Comparison of ENCODE assay signal across 8 cellular contexts in genomic region chr20:13638496-13639477, GRCh38. TPM values are rescaled to one million over a fixed set of nuclear protein-coding genes. Genes with fewer than 3 reads are reported as not detected.
A peak's percentile ranks its signal among the peaks of the same experiment; 100 is the strongest.
DNase-seq lines count a peak whose midpoint lies in the region; ATAC-seq, FAIRE-seq and TF ChIP-seq lines count a peak whose summit lies in the region.

Gene TASP1 (minus strand): TSS chr20:13638932. CDS start chr20:13630078, 8,854 bp downstream.

- H3K18ac ChIP-seq in H1 (ENCODE audit: extremely low read depth, low read length) (peak within 1 kb of the TSS; percentile 34; the same call in 1 of the 2 replicates), mesenchymal stem cell (ENCODE audit: low read depth in 1 of 2, low read length in 2 of 2) (peak within 1 kb of the TSS; percentile 67 to 80)

- TF ChIP-seq POLR2A in H1 (IDR thresholded peaks at IDR 0.05; ENCODE audit: control extremely low read depth in 1 of 2, low read depth in 2 of 2, low read length in 2 of 2): no peak

- H2BK120ac ChIP-seq in H1 (replicated peaks; ENCODE audit: low read depth, low read length) (no peak within 1 kb of the TSS), mesenchymal stem cell (ENCODE audit: low read depth, low read length) (no peak within 1 kb of the TSS)

- peaks cover 0 to 40% of the 10 kb centered on the region in 2 experiments; a peak in 3 of 4 replicates for H3K79me2 ChIP-seq in H1 (ENCODE audit: control insufficient read depth in 1 of 2, insufficient read depth in 2 of 2, low read length in 2 of 2)

- H3K4me1 ChIP-seq in H1 (replicated peaks in 1 of 4; ENCODE audit: control insufficient read depth in 3 of 4, insufficient read depth in 4 of 4, low read length in 3 of 4): peaks cover 0 to 4% (median 2%) of the 10 kb centered on the region in 4 experiments; a peak in 3 of 7 replicates
- no peaks in the 10 kb centered on the region for H3K4me1 ChIP-seq in mesenchymal stem cell (ENCODE audit: control insufficient read depth, insufficient read depth, low read depth, low read length)

- no peaks in the 10 kb centered on the region for H3K79me1 ChIP-seq in H1 (ENCODE audit: low read depth, low read length)
- H3K79me1 ChIP-seq in mesenchymal stem cell (replicated peaks; ENCODE audit: low read length, poor library complexity, severe bottlenecking): peaks cover 5% of the 10 kb centered on the region

- TF ChIP-seq EP300 in H1 (IDR thresholded peaks at IDR 0.05; ENCODE audit: borderline replicate concordance in 1 of 2, low read depth in 2 of 2, low read length in 2 of 2): no peak

- H3K4me3 ChIP-seq in H1 (ENCODE audit: extremely low read depth in 1 of 4, insufficient read depth in 2 of 4, low read depth in 3 of 4, low read length in 4 of 4) (peak within 1 kb of the TSS; percentile 61 to 99 (median 98)), mesenchymal stem cell (ENCODE audit: insufficient read depth in 1 of 2, low read depth in 1 of 2, low read length in 2 of 2) (peak within 1 kb of the TSS; percentile 94 to 100)

- H3K14ac ChIP-seq in H1 (ENCODE audit: insufficient read length): no peak within 1 kb of the TSS
- H3K14ac ChIP-seq in mesenchymal stem cell (ENCODE audit: low read length in 2 of 2): peak within 1 kb of the TSS in 1 of 2 experiments; percentile 8

- CTCF ChIA-PET in H1 (lab: Charles Lee; ENCODE audit: partially characterized antibody): interaction anchor here (1.9 kb wide), 1 partner anchor 28 kb away, joined by 9 read pairs; no protein-coding TSS in a partner anchor

- H4K5ac ChIP-seq in H1 (ENCODE audit: insufficient read length, low read depth, low read length): peak within 1 kb of the TSS; percentile 71

- H2BK12ac ChIP-seq in H1 (ENCODE audit: low read depth, low read length) (no peak within 1 kb of the TSS; the same call in 1 of the 2 replicates), mesenchymal stem cell (ENCODE audit: low read length in 2 of 2) (no peak within 1 kb of the TSS)

- H3K27ac ChIP-seq in H1 (ENCODE audit: low read depth, low read length) (peak within 1 kb of the TSS; percentile 21; the same call in 1 of the 2 replicates), mesenchymal stem cell (ENCODE audit: low read length, poor library complexity, severe bottlenecking) (peak within 1 kb of the TSS; percentile 5)

- peak; percentile 100 for ATAC-seq in GM19468 (IDR thresholded peaks at IDR 0.05; ENCODE audit: extremely low read depth, unreplicated experiment)

- H4K91ac ChIP-seq in H1 (replicated peaks; ENCODE audit: insufficient read length, low read length) (no peak within 1 kb of the TSS), mesenchymal stem cell (ENCODE audit: low read length) (peak within 1 kb of the TSS; percentile 6)

- H3K23me2 ChIP-seq in H1 (ENCODE audit: low read depth, low read length): peaks cover 4% of the 10 kb centered on the region

- peak; percentile 52 for FAIRE-seq in H1 (lab: Jason Lieb, UNC)

- H3K27me3 ChIP-seq in H1 (replicated peaks in 1 of 4; ENCODE audit: control insufficient read depth in 3 of 4, extremely low read depth in 1 of 4, insufficient read depth in 3 of 4, low read length in 3 of 4): no peaks in the 10 kb centered on the region
- H3K27me3 ChIP-seq in mesenchymal stem cell (ENCODE audit: control insufficient read depth in 1 of 2, insufficient read depth in 1 of 2, low read length in 2 of 2): peaks cover 4 to 17% of the 10 kb centered on the region in 2 experiments

- POLR2A ChIA-PET in H1 (lab: Charles Lee; ENCODE audit: partially characterized antibody): interaction anchor here (1.3 kb wide), 1 partner anchor 11 kb away, joined by 3 read pairs; no protein-coding TSS in a partner anchor

- no peak within 1 kb of the TSS for H3K4ac ChIP-seq in H1 (replicated peaks; ENCODE audit: insufficient read length, low read depth, low read length)
- peak within 1 kb of the TSS in 1 of 2 experiments; percentile 75 for H3K4ac ChIP-seq in mesenchymal stem cell (ENCODE audit: low read depth in 1 of 2, low read length in 2 of 2)

- H2AK5ac ChIP-seq in H1 (ENCODE audit: low read depth, low read length): no peak within 1 kb of the TSS
- H2AK5ac ChIP-seq in mesenchymal stem cell (ENCODE audit: low read length, severe bottlenecking): no peak within 1 kb of the TSS

- 8% methylated on average over 37 of the region's 59 CpGs; no CpG with 5 or more reads in 1 of the 2 experiments for whole genome bisulfite sequencing in H1 (ENCODE audit: extremely low coverage in 1 of 2, insufficient coverage in 1 of 2, insufficient read length in 1 of 2, insufficient replicate concordance in 2 of 2, low coverage in 1 of 2, low lambda C conversion rate in 2 of 2, missing lambda C conversion rate in 1 of 2), 2 experiments
- WGBS in mesenchymal stem cell: under 1% methylated on average over 44 of the region's 59 CpGs

- H3K9ac ChIP-seq in H1 (replicated peaks in 1 of 4; ENCODE audit: extremely low read depth in 1 of 4, low read depth in 3 of 4, low read length in 3 of 4) (peak within 1 kb of the TSS; percentile 43 to 66 (median 62)), mesenchymal stem cell (ENCODE audit: low read length) (peak within 1 kb of the TSS; percentile 93)

- H2BK15ac ChIP-seq in H1 (ENCODE audit: low read length) (no peak within 1 kb of the TSS), mesenchymal stem cell (ENCODE audit: low read depth, poor library complexity, severe bottlenecking) (no peak within 1 kb of the TSS)

- no peak within 1 kb of the TSS for H3K23ac ChIP-seq in H1 (ENCODE audit: insufficient read length)
- H3K23ac ChIP-seq in mesenchymal stem cell (ENCODE audit: low read length in 2 of 2): no peak within 1 kb of the TSS

- H2AFZ ChIP-seq in H1 (ENCODE audit: low read length) (peak within 1 kb of the TSS; percentile 53), mesenchymal stem cell (ENCODE audit: low read depth, low read length) (peak within 1 kb of the TSS; percentile 98)

- peak within 1 kb of the TSS; percentile 71 to 78 for H3K4me2 ChIP-seq in H1 (ENCODE audit: insufficient read depth in 1 of 2, low read depth in 2 of 2, low read length in 2 of 2)
- peak within 1 kb of the TSS; percentile 88 for H3K4me2 ChIP-seq in mesenchymal stem cell (ENCODE audit: low read length, poor library complexity, severe bottlenecking)

- TF ChIP-seq CTCF in H1 (IDR thresholded peaks at IDR 0.05; ENCODE audit: control extremely low read depth in 1 of 3, insufficient read depth in 1 of 3, low read depth in 1 of 3, low read length in 3 of 3): no peak

- H4K20me1 ChIP-seq in H1 (replicated peaks in 1 of 2; ENCODE audit: control insufficient read depth in 1 of 2, insufficient read depth in 2 of 2, low read length in 2 of 2): no peaks in the 10 kb centered on the region

- H4K8ac ChIP-seq in H1 (ENCODE audit: extremely low read depth, insufficient read depth, low read length): no peak within 1 kb of the TSS; the same call in 1 of the 2 replicates
- peak within 1 kb of the TSS; percentile 95 for H4K8ac ChIP-seq in mesenchymal stem cell (ENCODE audit: low read length)

- H2BK5ac ChIP-seq in H1 (ENCODE audit: low read depth, low read length) (0 out of 2 replicates have a peak within 1 kb of the TSS, but pooled peaks have one; percentile 31), mesenchymal stem cell (ENCODE audit: low read depth, low read length, poor library complexity, severe bottlenecking) (no peak within 1 kb of the TSS)

- TF ChIP-seq RAD21 in H1 (IDR thresholded peaks at IDR 0.05 in 1 of 2, conservative IDR thresholded peaks at IDR 0.05 in 1 of 2; ENCODE audit: low read depth in 2 of 2, low read length in 2 of 2): no peak

- no peak within 1 kb of the TSS for H2BK20ac ChIP-seq in H1 (ENCODE audit: low read length)

- H3K9me3 ChIP-seq in H1 (ENCODE audit: insufficient read depth in 2 of 2, low read depth in 1 of 2, low read length in 1 of 2) (no peaks in the 10 kb centered on the region), mesenchymal stem cell (ENCODE audit: control insufficient read depth, low read length) (no peaks in the 10 kb centered on the region)

- no peak within 1 kb of the TSS for H3K56ac ChIP-seq in H1 (replicated peaks; ENCODE audit: insufficient read length, low read depth, low read length)

- peak; percentile 92 for DNase-seq in CMK (ENCODE audit: low read depth)
- peak; percentile 60 for DNase-seq in HS-5 (ENCODE audit: low read depth)
- peak; percentile 78 for DNase-seq in NK-92 treated with Interleukin-12 subunit alpha and Interleukin-12 subunit beta, amount 100 ng/mL, for 24 hours (lab: John Stamatoyannopoulos, UW)
- DNase-seq in activated CD8-positive, alpha-beta memory T cell treated with anti-CD3 and anti-CD28 coated beads for 4 hours (ENCODE audit: low read depth in 2 of 2): peak; percentile 93 to 95
- DNase-seq in H1 (ENCODE audit: low read depth in 1 of 2, low spot score in 2 of 2): peak; percentile 96 to 97
- DNase-seq in mesenchymal stem cell: peak; percentile 96
- DNase-seq in stimulated activated CD8-positive, alpha-beta memory T cell treated with anti-CD3 and anti-CD28 coated beads, Interleukin-12 subunit alpha, Interleukin-12 subunit beta, amount 100 ng/mL, for 4 hours (ENCODE audit: low read depth): peak; percentile 95

- H3K36me3 ChIP-seq in H1 (ENCODE audit: control insufficient read depth in 2 of 4, insufficient read depth in 4 of 4, low read length in 3 of 4) (no peaks in the 10 kb centered on the region), mesenchymal stem cell (ENCODE audit: control insufficient read depth in 1 of 2, insufficient read depth in 2 of 2, low read depth in 1 of 2, low read length in 2 of 2) (no peaks in the 10 kb centered on the region)

TF ChIP-seq in H1, 55 proteins besides CTCF, POLR2A, EP300 and RAD21 (continues in another document):
- TF ChIP-seq BACH1 (IDR thresholded peaks at IDR 0.05; ENCODE audit: low read length) (no peak), BRCA1 (IDR thresholded peaks at IDR 0.05; ENCODE audit: low read depth, low read length) (no peak), SIN3A (conservative IDR thresholded peaks at IDR 0.05 in 1 of 2, IDR thresholded peaks at IDR 0.05 in 1 of 2; ENCODE audit: low read depth in 1 of 2, low read length in 2 of 2) (peak; percentile 90 to 93; a peak in 3 of 4 replicates), EZH2 (IDR thresholded peaks at IDR 0.05; ENCODE audit: low read depth, low read length, severe bottlenecking) (no peak)

RNA-seq across cellular contexts. Expression of gene TASP1, which starts in this region (rescaled TPM):
- 9.0 and 10.9 TPM in 2 replicates for total RNA-seq in H1 (2021; fragmentation: NEBNext Ultra II Directional; extraction: Animal tissue kit (Norgen Biotek cat#: 25700))
- 2.8 and 4.5 TPM in 2 replicates for polyA plus RNA-seq in H1 (2011; rRNA removed)
- polyA plus RNA-seq in H1 (2011; cell fraction: cytosol; rRNA removed): 6.3 TPM
- 5.0 TPM for polyA plus RNA-seq in H1 (2011; cell fraction: nucleus; rRNA removed)
- polyA plus RNA-seq in H1 (2012, experiment 1 of 2): 4.8 to 7.1 TPM (median 6.5 TPM) in 4 replicates
- polyA plus RNA-seq in H1 (2012, experiment 2 of 2): 1.1 TPM
- polyA plus RNA-seq in H1 (2013, experiment 1 of 2): 4.1 TPM
- polyA plus RNA-seq in H1 (2013, experiment 2 of 2): 4.3 TPM
- 16.9 and 17.5 TPM in 2 replicates for polyA minus RNA-seq in H1 (2011; rRNA and poly(A)+ RNA removed)
- 5.8 TPM for polyA minus RNA-seq in H1 (2011; cell fraction: cytosol; rRNA and poly(A)+ RNA removed)
- 36.7 TPM for polyA minus RNA-seq in H1 (2011; cell fraction: nucleus; rRNA and poly(A)+ RNA removed)
- polyA plus RNA-seq in mesenchymal stem cell (2013, experiment 1 of 2): 6.4 TPM
- polyA plus RNA-seq in mesenchymal stem cell (2013, experiment 2 of 2): 6.1 TPM

Comparison
In these comparisons a context has a peak if more than half of its experiments do, and no peak if none do; other contexts are left out.
1. Peak in every context shown above with its lines: DNase-seq, ATAC-seq, H3K4me3 ChIP-seq and H3K27ac ChIP-seq.